Comparison of ENCODE assay signal across 17 cellular contexts in genomic region chr1:173447224-173447623, GRCh38.
"Had no signal": no experiment of that assay in that cellular context is flagged by ENCODE, and none has a peak within 500 bp of the region (broad histone marks: within the 10 kb centered on the region; RNA-seq: fewer than 3 reads in every experiment).

No MANE protein-coding gene starts in this region.

- ATAC-seq: naive thymus-derived CD8-positive, alpha-beta T cell had no signal

- H3K4me1 ChIP-seq: parathyroid adenoma, tibial nerve had no signal

- DNase-seq: activated B cell treated with CpG ODN at 0.5 μM for 24 hours; activated CD4-positive, alpha-beta T cell treated with anti-CD3 and anti-CD28 coated beads, Interleukin-2, amount 50 U/mL, for 1 hour; activated CD8-positive, alpha-beta memory T cell treated with anti-CD3 and anti-CD28 coated beads for 24 hours; activated gamma-delta T cell treated with Interleukin-2 at 50 U/mL for 16 hours; activated naive CD8-positive, alpha-beta T cell treated with anti-CD3 and anti-CD28 coated beads for 36 hours; amygdala; cortex of kidney; effector CD8-positive, alpha-beta T cell; foreskin fibroblast; glutamatergic neuron; mesenchymal stem cell; naive thymus-derived CD8-positive, alpha-beta T cell; stimulated activated CD4-positive, alpha-beta T cell treated with anti-CD3 and anti-CD28 coated beads, Interleukin-4, amount 100 ng/mL, for 24 hours; stimulated activated naive CD4-positive, alpha-beta T cell treated with Interleukin-2 at 50 U/mL for 16 hours; substantia nigra had no signal

- H3K9ac ChIP-seq: parathyroid adenoma had no signal

- H3K27me3 ChIP-seq: tibial nerve had no signal

- H3K79me2 ChIP-seq: parathyroid adenoma had no signal

- H2AFZ ChIP-seq: parathyroid adenoma had no signal

- H3K4me3 ChIP-seq: tibial nerve had no signal

- H3K27ac ChIP-seq: parathyroid adenoma, tibial nerve had no signal
